23 cellular contexts compared by ENCODE assay signal in genomic region chr22:19453718-19454117, GRCh38. TPM values are rescaled to one million over a fixed set of nuclear protein-coding genes. Genes with fewer than 3 reads are reported as not detected.
DNase-seq lines count a peak whose midpoint lies in the region; ATAC-seq lines count a peak whose summit lies in the region.
"Had no signal": no experiment of that assay in that cellular context is flagged by ENCODE, and none has a peak within 500 bp of the region (broad histone marks: within the 10 kb centered on the region; RNA-seq: fewer than 3 reads in every experiment).

No MANE protein-coding gene starts in this region.

- H3K27me3 Mint-ChIP-seq in activated T-cell treated with anti-CD3 and anti-CD28 coated beads, Interleukin-2, amount 50 U/mL, for 24 hours: no peaks in the 10 kb centered on the region
- H3K27me3 Mint-ChIP-seq in activated T-cell treated with anti-CD3 and anti-CD28 coated beads, Interleukin-2, amount 50 U/mL, for 4 hours (ENCODE audit: low read depth): no peaks in the 10 kb centered on the region
- H3K27me3 Mint-ChIP-seq in activated naive CD8-positive, alpha-beta T cell: no peaks in the 10 kb centered on the region
- H3K27me3 Mint-ChIP-seq in activated naive CD8-positive, alpha-beta T cell treated with anti-CD3 and anti-CD28 coated beads for 36 hours: no peaks in the 10 kb centered on the region
- no peaks in the 10 kb centered on the region for H3K27me3 Mint-ChIP-seq in activated T-helper 2 cell treated with anti-CD3 and anti-CD28 coated beads, Interferon-gamma antibody, Interleukin-2, Interleukin-4, amounts not matched to agents 10 μg/mL and 5 μg/mL and 100 μg/mL, durations not matched to agents 14 hours and 24 hours and 36 hours (ENCODE audit: low read depth)
- H3K27me3 Mint-ChIP-seq: CD4-positive, alpha-beta T cell; CD8-positive, alpha-beta memory T cell had no signal

- intact Hi-C loops in activated T-helper 2 cell treated with anti-CD3 and anti-CD28 coated beads, Interferon-gamma antibody, Interleukin-2, Interleukin-4, amounts not matched to agents 10 μg/mL and 5 μg/mL and 100 μg/mL, durations not matched to agents 14 hours and 24 hours and 36 hours (cut with micrococcal nuclease): no loop called here

- DNase-seq in activated T-cell treated with anti-CD3 and anti-CD28 coated beads, Interleukin-2, amount 50 U/mL, for 24 hours: no peak
- no peak for DNase-seq in activated T-cell treated with anti-CD3 and anti-CD28 coated beads, Interleukin-2, amount 50 U/mL, for 4 hours
- DNase-seq in activated naive CD8-positive, alpha-beta T cell treated with anti-CD3 and anti-CD28 coated beads for 36 hours: no peak
- DNase-seq in activated T-helper 2 cell treated with anti-CD3 and anti-CD28 coated beads, Interferon-gamma antibody, Interleukin-2, Interleukin-4, amounts not matched to agents 10 μg/mL and 5 μg/mL and 100 μg/mL, durations not matched to agents 14 hours and 24 hours and 36 hours (ENCODE audit: low spot score): no peak
- DNase-seq in stimulated activated effector memory CD8-positive, alpha-beta T cell treated with anti-CD3 and anti-CD28 coated beads, Interleukin-12 subunit alpha, Interleukin-12 subunit beta, amount 100 ng/mL, for 72 hours (ENCODE audit: low spot score in 2 of 2): no peak
- DNase-seq in NCI-H1417 treated with DMSO at 0.1 percent for 48 hours (lab: John Stamatoyannopoulos, UW): no peak
- DNase-seq: 8988T; ACHN; AML-193; BE2C; CD4-positive, alpha-beta T cell; CD8-positive, alpha-beta memory T cell; DMS 273 treated with DMSO at 0.1 percent for 48 hours; DMS79; EL; GDM1; H9 had no signal

- peaks cover 21% of the 10 kb centered on the region for H3K4me1 Mint-ChIP-seq in activated T-cell treated with anti-CD3 and anti-CD28 coated beads, Interleukin-2, amount 50 U/mL, for 24 hours (ENCODE audit: low read depth)
- H3K4me1 Mint-ChIP-seq in activated T-cell treated with anti-CD3 and anti-CD28 coated beads, Interleukin-2, amount 50 U/mL, for 4 hours (ENCODE audit: low read depth): peaks cover 10% of the 10 kb centered on the region
- peaks cover 11% of the 10 kb centered on the region for H3K4me1 Mint-ChIP-seq in activated naive CD8-positive, alpha-beta T cell (ENCODE audit: low read depth)
- peaks cover 17% of the 10 kb centered on the region for H3K4me1 Mint-ChIP-seq in activated naive CD8-positive, alpha-beta T cell treated with anti-CD3 and anti-CD28 coated beads for 36 hours
- peaks cover 16% of the 10 kb centered on the region for H3K4me1 Mint-ChIP-seq in activated T-helper 2 cell treated with anti-CD3 and anti-CD28 coated beads, Interferon-gamma antibody, Interleukin-2, Interleukin-4, amounts not matched to agents 10 μg/mL and 5 μg/mL and 100 μg/mL, durations not matched to agents 14 hours and 24 hours and 36 hours (ENCODE audit: low read depth)
- H3K4me1 Mint-ChIP-seq in stimulated activated effector memory CD8-positive, alpha-beta T cell treated with anti-CD3 and anti-CD28 coated beads, Interleukin-12 subunit alpha, Interleukin-12 subunit beta, amount 100 ng/mL, for 72 hours: peaks cover 1% of the 10 kb centered on the region

- peaks cover 94% of the 10 kb centered on the region for H3K36me3 Mint-ChIP-seq in activated T-cell treated with anti-CD3 and anti-CD28 coated beads, Interleukin-2, amount 50 U/mL, for 24 hours (ENCODE audit: low read depth)
- H3K36me3 Mint-ChIP-seq in activated T-cell treated with anti-CD3 and anti-CD28 coated beads, Interleukin-2, amount 50 U/mL, for 4 hours (ENCODE audit: insufficient read depth): peaks cover 38% of the 10 kb centered on the region
- peaks cover 12% of the 10 kb centered on the region for H3K36me3 Mint-ChIP-seq in activated naive CD8-positive, alpha-beta T cell
- peaks cover 25% of the 10 kb centered on the region for H3K36me3 Mint-ChIP-seq in activated naive CD8-positive, alpha-beta T cell treated with anti-CD3 and anti-CD28 coated beads for 36 hours
- H3K36me3 Mint-ChIP-seq in activated T-helper 2 cell treated with anti-CD3 and anti-CD28 coated beads, Interferon-gamma antibody, Interleukin-2, Interleukin-4, amounts not matched to agents 10 μg/mL and 5 μg/mL and 100 μg/mL, durations not matched to agents 14 hours and 24 hours and 36 hours (ENCODE audit: low read depth): peaks cover 78% of the 10 kb centered on the region
- H3K36me3 Mint-ChIP-seq in stimulated activated effector memory CD8-positive, alpha-beta T cell treated with anti-CD3 and anti-CD28 coated beads, Interleukin-12 subunit alpha, Interleukin-12 subunit beta, amount 100 ng/mL, for 72 hours: peaks cover 94% of the 10 kb centered on the region

- no peaks in the 10 kb centered on the region for H3K9me3 Mint-ChIP-seq in activated T-cell treated with anti-CD3 and anti-CD28 coated beads, Interleukin-2, amount 50 U/mL, for 24 hours
- H3K9me3 Mint-ChIP-seq in activated T-cell treated with anti-CD3 and anti-CD28 coated beads, Interleukin-2, amount 50 U/mL, for 4 hours: no peaks in the 10 kb centered on the region
- no peaks in the 10 kb centered on the region for H3K9me3 Mint-ChIP-seq in activated naive CD8-positive, alpha-beta T cell (ENCODE audit: low read depth)
- no peaks in the 10 kb centered on the region for H3K9me3 Mint-ChIP-seq in activated naive CD8-positive, alpha-beta T cell treated with anti-CD3 and anti-CD28 coated beads for 36 hours
- no peaks in the 10 kb centered on the region for H3K9me3 Mint-ChIP-seq in activated T-helper 2 cell treated with anti-CD3 and anti-CD28 coated beads, Interferon-gamma antibody, Interleukin-2, Interleukin-4, amounts not matched to agents 10 μg/mL and 5 μg/mL and 100 μg/mL, durations not matched to agents 14 hours and 24 hours and 36 hours
- H3K9me3 Mint-ChIP-seq in stimulated activated effector memory CD8-positive, alpha-beta T cell treated with anti-CD3 and anti-CD28 coated beads, Interleukin-12 subunit alpha, Interleukin-12 subunit beta, amount 100 ng/mL, for 72 hours: no peaks in the 10 kb centered on the region
- H3K9me3 Mint-ChIP-seq: CD14-positive monocyte; CD4-positive, alpha-beta T cell; CD8-positive, alpha-beta memory T cell; GM23338; H9 had no signal

- H3K27ac Mint-ChIP-seq in activated T-cell treated with anti-CD3 and anti-CD28 coated beads, Interleukin-2, amount 50 U/mL, for 24 hours: peak overlapping the region; percentile 75
- H3K27ac Mint-ChIP-seq in activated naive CD8-positive, alpha-beta T cell: peak overlapping the region; percentile 34
- no peak overlapping the region for H3K27ac Mint-ChIP-seq in activated naive CD8-positive, alpha-beta T cell treated with anti-CD3 and anti-CD28 coated beads for 36 hours
- peak overlapping the region; percentile 43 for H3K27ac Mint-ChIP-seq in activated T-helper 2 cell treated with anti-CD3 and anti-CD28 coated beads, Interferon-gamma antibody, Interleukin-2, Interleukin-4, amounts not matched to agents 10 μg/mL and 5 μg/mL and 100 μg/mL, durations not matched to agents 14 hours and 24 hours and 36 hours
- peak overlapping the region; percentile 88 for H3K27ac Mint-ChIP-seq in stimulated activated effector memory CD8-positive, alpha-beta T cell treated with anti-CD3 and anti-CD28 coated beads, Interleukin-12 subunit alpha, Interleukin-12 subunit beta, amount 100 ng/mL, for 72 hours
- H3K27ac Mint-ChIP-seq: GM23338 had no signal

- H3K4me3 Mint-ChIP-seq in activated T-cell treated with anti-CD3 and anti-CD28 coated beads, Interleukin-2, amount 50 U/mL, for 24 hours: no peak overlapping the region
- no peak overlapping the region for H3K4me3 Mint-ChIP-seq in activated T-cell treated with anti-CD3 and anti-CD28 coated beads, Interleukin-2, amount 50 U/mL, for 4 hours
- H3K4me3 Mint-ChIP-seq in activated naive CD8-positive, alpha-beta T cell: no peak overlapping the region
- no peak overlapping the region for H3K4me3 Mint-ChIP-seq in activated naive CD8-positive, alpha-beta T cell treated with anti-CD3 and anti-CD28 coated beads for 36 hours
- H3K4me3 Mint-ChIP-seq in activated T-helper 2 cell treated with anti-CD3 and anti-CD28 coated beads, Interferon-gamma antibody, Interleukin-2, Interleukin-4, amounts not matched to agents 10 μg/mL and 5 μg/mL and 100 μg/mL, durations not matched to agents 14 hours and 24 hours and 36 hours (ENCODE audit: low read depth): no peak overlapping the region
- no peak overlapping the region for H3K4me3 Mint-ChIP-seq in stimulated activated effector memory CD8-positive, alpha-beta T cell treated with anti-CD3 and anti-CD28 coated beads, Interleukin-12 subunit alpha, Interleukin-12 subunit beta, amount 100 ng/mL, for 72 hours
- H3K4me3 Mint-ChIP-seq: CD14-positive monocyte; CD4-positive, alpha-beta T cell; CD8-positive, alpha-beta memory T cell; GM23338; H9 had no signal

- no peak for ATAC-seq in activated T-cell treated with anti-CD3 and anti-CD28 coated beads, Interleukin-2, amount 50 U/mL, for 4 hours
- no peak for ATAC-seq in stimulated activated effector memory CD8-positive, alpha-beta T cell treated with anti-CD3 and anti-CD28 coated beads, Interleukin-12 subunit alpha, Interleukin-12 subunit beta, amount 100 ng/mL, for 72 hours
- ATAC-seq: A549, GM12878, GM23338, HCT116 had no signal

RNA-seq across cellular contexts. Expression of gene C22orf39, which starts 6.2 kb away (rescaled TPM):
- 10 to 100 TPM; 14.3 to 20.9 (median 18.8) TPM for total RNA-seq in activated T-cell treated with anti-CD3 and anti-CD28 coated beads, Interleukin-2, amount 50 U/mL, for 4 hours
- total RNA-seq in activated naive CD8-positive, alpha-beta T cell treated with anti-CD3 and anti-CD28 coated beads for 36 hours: 10 to 100 TPM; 21.7 to 23.6 TPM
- 26.2 and 26.9 TPM in 2 replicates for total RNA-seq in activated T-helper 2 cell treated with anti-CD3 and anti-CD28 coated beads, Interferon-gamma antibody, Interleukin-2, Interleukin-4, amounts not matched to agents 10 μg/mL and 5 μg/mL and 100 μg/mL, durations not matched to agents 14 hours and 24 hours and 36 hours

RNA-seq across cellular contexts. Expression of gene MRPL40, which starts 21.4 kb away (rescaled TPM):
- 10 to 100 TPM; 35.9 to 41.4 (median 39.2) TPM for total RNA-seq in activated T-cell treated with anti-CD3 and anti-CD28 coated beads, Interleukin-2, amount 50 U/mL, for 4 hours
- total RNA-seq in activated naive CD8-positive, alpha-beta T cell treated with anti-CD3 and anti-CD28 coated beads for 36 hours: 10 to 100 TPM; 47.7 to 48.3 TPM
- 32.2 and 34.8 TPM in 2 replicates for total RNA-seq in activated T-helper 2 cell treated with anti-CD3 and anti-CD28 coated beads, Interferon-gamma antibody, Interleukin-2, Interleukin-4, amounts not matched to agents 10 μg/mL and 5 μg/mL and 100 μg/mL, durations not matched to agents 14 hours and 24 hours and 36 hours

RNA-seq across cellular contexts. Expression of gene HIRA, which starts 22.2 kb away (rescaled TPM):
- total RNA-seq in activated T-cell treated with anti-CD3 and anti-CD28 coated beads, Interleukin-2, amount 50 U/mL, for 4 hours: 10 to 100 TPM; 36.8 to 41.4 (median 38.2) TPM
- 10 to 100 TPM; 42.9 to 47.6 TPM for total RNA-seq in activated naive CD8-positive, alpha-beta T cell treated with anti-CD3 and anti-CD28 coated beads for 36 hours
- total RNA-seq in activated T-helper 2 cell treated with anti-CD3 and anti-CD28 coated beads, Interferon-gamma antibody, Interleukin-2, Interleukin-4, amounts not matched to agents 10 μg/mL and 5 μg/mL and 100 μg/mL, durations not matched to agents 14 hours and 24 hours and 36 hours: 36.0 and 36.1 TPM in 2 replicates

RNA-seq across cellular contexts. Expression of gene UFD1, which starts 25.3 kb away (rescaled TPM):
- total RNA-seq in activated T-cell treated with anti-CD3 and anti-CD28 coated beads, Interleukin-2, amount 50 U/mL, for 4 hours: 100 to 1,000 TPM; 107 TPM
- total RNA-seq in activated naive CD8-positive, alpha-beta T cell treated with anti-CD3 and anti-CD28 coated beads for 36 hours: 10 to 100 TPM; 71.1 to 79.3 TPM
- 103 and 110 TPM in 2 replicates for total RNA-seq in activated T-helper 2 cell treated with anti-CD3 and anti-CD28 coated beads, Interferon-gamma antibody, Interleukin-2, Interleukin-4, amounts not matched to agents 10 μg/mL and 5 μg/mL and 100 μg/mL, durations not matched to agents 14 hours and 24 hours and 36 hours

RNA-seq across cellular contexts. Expression of gene CDC45, which starts 26.0 kb away (rescaled TPM):
- total RNA-seq in activated T-cell treated with anti-CD3 and anti-CD28 coated beads, Interleukin-2, amount 50 U/mL, for 4 hours: 10 to 100 TPM; 50.2 to 80.5 (median 54.7) TPM
- total RNA-seq in activated naive CD8-positive, alpha-beta T cell treated with anti-CD3 and anti-CD28 coated beads for 36 hours: 100 to 1,000 TPM; 110 to 114 TPM
- total RNA-seq in activated T-helper 2 cell treated with anti-CD3 and anti-CD28 coated beads, Interferon-gamma antibody, Interleukin-2, Interleukin-4, amounts not matched to agents 10 μg/mL and 5 μg/mL and 100 μg/mL, durations not matched to agents 14 hours and 24 hours and 36 hours: 101 and 108 TPM in 2 replicates
